In the genomic region with DNA sequence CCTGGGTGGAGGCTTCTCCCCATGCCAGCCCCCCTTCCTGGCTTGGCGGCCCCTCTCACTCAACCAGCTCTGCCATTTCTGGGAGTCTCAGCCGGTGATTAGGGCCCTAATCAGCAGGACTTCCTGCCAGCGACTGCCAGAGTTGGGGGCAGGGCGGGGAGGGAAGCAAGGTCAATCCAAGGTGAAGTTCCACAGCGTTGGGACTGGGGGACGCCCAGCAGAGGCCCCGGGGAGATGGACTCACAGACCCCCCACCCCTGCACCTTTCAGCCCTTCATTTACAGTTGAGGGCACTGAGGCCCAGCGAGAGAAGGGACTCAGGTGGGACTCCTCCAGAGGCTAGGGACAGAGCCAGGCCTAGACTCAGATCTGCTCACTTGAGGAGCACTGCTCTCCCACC, we compare ENCODE assay signal across 17 cellular contexts.
A peak's percentile ranks its signal among the peaks of the same experiment; 100 is the strongest.
DNase-seq lines count a peak whose midpoint lies in the region; ATAC-seq and TF ChIP-seq lines count a peak whose summit lies in the region.
"Had no signal": no experiment of that assay in that cellular context is flagged by ENCODE, and none has a peak within 500 bp of the region (broad histone marks: within the 10 kb centered on the region; RNA-seq: fewer than 3 reads in every experiment).

No MANE protein-coding gene starts in this region.

- H4K20me1 ChIP-seq in IMR-90 (ENCODE audit: insufficient read depth, low read length), result peaks cover 28% of the 10 kb centered on the region

- H3K4me3 ChIP-seq in IMR-90 (ENCODE audit: insufficient read depth, low read depth, low read length) (no peak overlapping the region), coronary artery (peak overlapping the region; percentile 99), right lobe of liver (peak overlapping the region in 2 of 3 donors; percentile 9 to 16), stomach (peak overlapping the region; percentile 55 to 67 (median 61))
- no peak overlapping the region for H3K4me3 ChIP-seq in effector memory CD4-positive, alpha-beta T cell (ENCODE audit: insufficient read depth, low read depth, low read length, poor library complexity, severe bottlenecking)
- no peak overlapping the region for H3K4me3 ChIP-seq in CD8-positive, alpha-beta memory T cell (ENCODE audit: low read length)

- H3K4ac ChIP-seq in IMR-90 (ENCODE audit: low read depth, low read length), result peak overlapping the region; percentile 97

- H3K9me3 Mint-ChIP-seq in CD8-positive, alpha-beta memory T cell, result no peaks in the 10 kb centered on the region
- H3K9me3 Mint-ChIP-seq: activated T-cell treated with anti-CD3 and anti-CD28 coated beads, Interleukin-2, amount 50 U/mL, for 4 hours had no signal

- H3K23ac ChIP-seq in IMR-90 (ENCODE audit: low read depth, low read length), result peak overlapping the region; percentile 75; the same call in 1 of the 2 replicates

- peaks cover 12 to 20% of the 10 kb centered on the region in 2 donors for H3K27me3 Mint-ChIP-seq in CD8-positive, alpha-beta memory T cell

- H2BK120ac ChIP-seq in IMR-90 (ENCODE audit: low read depth, low read length), result peak overlapping the region; percentile 59

- TF ChIP-seq RAD21 in IMR-90 (IDR thresholded peaks at IDR 0.05; ENCODE audit: low read length), result no peak

- no peak overlapping the region for H3K4me3 Mint-ChIP-seq in CD8-positive, alpha-beta memory T cell
- H3K4me3 Mint-ChIP-seq: activated T-cell treated with anti-CD3 and anti-CD28 coated beads, Interleukin-2, amount 50 U/mL, for 4 hours had no signal

- H2BK15ac ChIP-seq in IMR-90 (ENCODE audit: low read depth, low read length), result peak overlapping the region; percentile 41; the same call in 1 of the 3 replicates

- peak overlapping the region; percentile 38; the same call in 1 of the 2 replicates for H3K9ac ChIP-seq in IMR-90 (ENCODE audit: low read depth, low read length)

- H3K9me1 ChIP-seq in IMR-90 (ENCODE audit: insufficient read depth, low read length), result peaks cover 66% of the 10 kb centered on the region

- peak overlapping the region; percentile 62 for H2BK20ac ChIP-seq in IMR-90 (ENCODE audit: low read depth, low read length)

- intact Hi-C loops in IMR-90 (cut with micrococcal nuclease), result no loop called here
- intact Hi-C loops in right lobe of liver (cut with DNase I), result loop anchor here in 1 of 2 donors (10.0 kb wide), 1 partner anchor 47 kb away; no protein-coding TSS in a partner anchor
- intact Hi-C loops in stomach (cut with DNase I; ENCODE audit: low total_unique reads), result no loop called here

- H4K5ac ChIP-seq in IMR-90 (ENCODE audit: low read depth, low read length), result peak overlapping the region; percentile 50; the same call in 1 of the 2 replicates

- no peaks in the 10 kb centered on the region for H3K36me3 Mint-ChIP-seq in CD8-positive, alpha-beta memory T cell

- no CpG with 5 or more reads among the region's 8 CpGs for WGBS in IMR-90 (ENCODE audit: extremely low coverage in 2 of 2, insufficient read length in 1 of 2), 2 experiments
- 10% methylated on average over 2 of the region's 8 CpGs for WGBS in right lobe of liver (ENCODE audit: insufficient coverage, low coverage, low lambda C conversion rate, missing lambda C conversion rate)
- 18 to 37% (median 24%) methylated on average over 4 to 8 of the region's 8 CpGs for WGBS in stomach, 5 donors

- H3K4me1 Mint-ChIP-seq in CD8-positive, alpha-beta memory T cell, result no peaks in the 10 kb centered on the region

- no TSS peak for BruUV-seq in IMR-90 (replicated peaks; lab: Mats Ljungman, UMichigan)

- H3K27ac ChIP-seq in IMR-90 (ENCODE audit: insufficient read depth, low read length) (peak overlapping the region; percentile 84), coronary artery (peak overlapping the region; percentile 93 to 99), right lobe of liver (peak overlapping the region; percentile 50 to 89 (median 66)), stomach (peak overlapping the region; percentile 47 to 92 (median 92))
- no peak overlapping the region for H3K27ac ChIP-seq in effector memory CD4-positive, alpha-beta T cell (ENCODE audit: insufficient read depth, low read length, poor library complexity, severe bottlenecking)
- no peak overlapping the region for H3K27ac ChIP-seq in CD8-positive, alpha-beta memory T cell (ENCODE audit: low read depth, low read length)
- H3K27ac ChIP-seq: foreskin keratinocyte, VCaP had no signal

- peak overlapping the region; percentile 39 for H2AFZ ChIP-seq in IMR-90 (replicated peaks; ENCODE audit: low read length, poor library complexity)

- H3K36me3 ChIP-seq in IMR-90 (ENCODE audit: control insufficient read depth, insufficient read depth, low read length) (peaks cover 2% of the 10 kb centered on the region; the same call in 1 of the 2 replicates), right lobe of liver (no peaks in the 10 kb centered on the region), stomach (peaks cover 0 to 9% (median 0%) of the 10 kb centered on the region in 4 donors)
- H3K36me3 ChIP-seq in effector memory CD4-positive, alpha-beta T cell (ENCODE audit: control insufficient read depth, insufficient read depth, low read length), result no peaks in the 10 kb centered on the region
- no peaks in the 10 kb centered on the region for H3K36me3 ChIP-seq in CD8-positive, alpha-beta memory T cell (ENCODE audit: insufficient read depth, low read length)

- TF ChIP-seq POLR2A in IMR-90 (IDR thresholded peaks at IDR 0.05; ENCODE audit: low read depth, low read length) (no peak), right lobe of liver (IDR thresholded peaks at IDR 0.05) (no peak), stomach (IDR thresholded peaks at IDR 0.05) (no peak)

- H3K4me2 ChIP-seq in IMR-90 (ENCODE audit: low read depth, low read length), result no peak overlapping the region; the same call in 1 of the 2 replicates

- H3K56ac ChIP-seq in IMR-90 (ENCODE audit: extremely low read depth, insufficient read depth, low read length), result no peak overlapping the region

- H3K14ac ChIP-seq in IMR-90 (replicated peaks; ENCODE audit: low read depth, low read length), result peak overlapping the region; percentile 85

- DNase-seq in IMR-90, result no peak
- no peak for DNase-seq in coronary artery (ENCODE audit: low spot score)
- DNase-seq in right lobe of liver, result peak in 2 of 3 donors; percentile 62
- peak; percentile 47 for DNase-seq in stomach
- no peak for DNase-seq in effector memory CD4-positive, alpha-beta T cell
- no peak for DNase-seq in CD8-positive, alpha-beta memory T cell
- DNase-seq: activated T-cell treated with anti-CD3 and anti-CD28 coated beads, Interleukin-2, amount 50 U/mL, for 4 hours; central memory CD4-positive, alpha-beta T cell; foreskin keratinocyte; GOT3; KBM-7; NCI-H2029; PC-3; stimulated activated CD4-positive, alpha-beta T cell treated with anti-CD3 and anti-CD28 coated beads, Interleukin-12 subunit alpha, Interleukin-12 subunit beta, amount 100 ng/mL, for 4 hours had no signal

- H3K4me1 ChIP-seq in IMR-90 (ENCODE audit: control insufficient read depth, insufficient read depth, low read length) (peaks cover 66% of the 10 kb centered on the region), right lobe of liver (peaks cover 0 to 99% (median 46%) of the 10 kb centered on the region in 4 donors), stomach (peaks cover 55 to 98% (median 89%) of the 10 kb centered on the region in 4 donors)
- no peaks in the 10 kb centered on the region for H3K4me1 ChIP-seq in effector memory CD4-positive, alpha-beta T cell (ENCODE audit: control insufficient read depth, insufficient read depth, low read length, poor library complexity, severe bottlenecking)
- H3K4me1 ChIP-seq in CD8-positive, alpha-beta memory T cell (ENCODE audit: insufficient read depth, low read length), result no peaks in the 10 kb centered on the region

- H3K9me3 ChIP-seq in IMR-90 (ENCODE audit: control insufficient read depth, insufficient read depth, low read length), result no peaks in the 10 kb centered on the region
- H3K9me3 ChIP-seq in right lobe of liver, result no peaks in the 10 kb centered on the region
- H3K9me3 ChIP-seq in stomach, result no peaks in the 10 kb centered on the region
- H3K9me3 ChIP-seq in effector memory CD4-positive, alpha-beta T cell (ENCODE audit: control insufficient read depth, low read length), result no peaks in the 10 kb centered on the region
- H3K9me3 ChIP-seq in CD8-positive, alpha-beta memory T cell (ENCODE audit: low read length), result no peaks in the 10 kb centered on the region

- POLR2A ChIA-PET in IMR-90 (lab: Charles Lee; ENCODE audit: unreplicated experiment), result no interaction called here
- POLR2A ChIA-PET in CD8-positive, alpha-beta memory T cell (lab: Charles Lee), result no interaction called here

- no peak overlapping the region for H3K27ac Mint-ChIP-seq in CD8-positive, alpha-beta memory T cell

- peak overlapping the region; percentile 96 for H2BK5ac ChIP-seq in IMR-90 (ENCODE audit: low read depth, low read length, poor library complexity, severe bottlenecking)

- in situ Hi-C loops in IMR-90 (cut with MboI; ENCODE audit: low sequenced_read_pairs), result no loop called here

- H4K91ac ChIP-seq in IMR-90 (ENCODE audit: insufficient read depth, low read depth, low read length), result peak overlapping the region; percentile 94

- peak overlapping the region; percentile 19; the same call in 1 of the 2 replicates for H3K18ac ChIP-seq in IMR-90 (ENCODE audit: low read depth, low read length)

- peak overlapping the region; percentile 46 to 89; a peak in 3 of 4 replicates for H4K8ac ChIP-seq in IMR-90 (ENCODE audit: low read depth in 2 of 2, low read length in 2 of 2)

- no peak for TF ChIP-seq EP300 in stomach (IDR thresholded peaks at IDR 0.05)

- TF ChIP-seq CTCF in IMR-90 (conservative IDR thresholded peaks at IDR 0.05; ENCODE audit: low read depth, low read length) (no peak), coronary artery (IDR thresholded peaks at IDR 0.05) (no peak), right lobe of liver (IDR thresholded peaks at IDR 0.05) (no peak), stomach (IDR thresholded peaks at IDR 0.05) (no peak)

- H3K27me3 ChIP-seq in IMR-90 (ENCODE audit: control insufficient read depth, insufficient read depth, low read length) (no peaks in the 10 kb centered on the region), right lobe of liver (no peaks in the 10 kb centered on the region), stomach (no peaks in the 10 kb centered on the region)
- H3K27me3 ChIP-seq in effector memory CD4-positive, alpha-beta T cell (replicated peaks; ENCODE audit: control insufficient read depth, insufficient read depth, low read length, poor library complexity, severe bottlenecking), result peaks cover 7% of the 10 kb centered on the region
- H3K27me3 ChIP-seq in CD8-positive, alpha-beta memory T cell (ENCODE audit: insufficient read depth, low read length, poor library complexity, severe bottlenecking), result no peaks in the 10 kb centered on the region
- H3K27me3 ChIP-seq: foreskin keratinocyte had no signal

- H2AK9ac ChIP-seq in IMR-90 (replicated peaks; ENCODE audit: low read depth, low read length, poor library complexity), result peak overlapping the region; percentile 68

- peaks cover 18 to 92% of the 10 kb centered on the region in 2 experiments for H3K79me1 ChIP-seq in IMR-90 (ENCODE audit: low read depth in 1 of 2, low read length in 2 of 2)

- CTCF ChIA-PET in IMR-90 (lab: Yijun Ruan, JAX), result no interaction called here
- CTCF ChIA-PET in CD8-positive, alpha-beta memory T cell (lab: Charles Lee), result no interaction called here

- H2AK5ac ChIP-seq in IMR-90 (ENCODE audit: low read depth, low read length), result peak overlapping the region; percentile 85

- ATAC-seq in IMR-90 (ENCODE audit: low read depth) (no peak), right lobe of liver (peak; percentile 3 to 27 (median 10)), GM18907 (IDR thresholded peaks at IDR 0.05; ENCODE audit: unreplicated experiment) (no peak), HG03354 (IDR thresholded peaks at IDR 0.05; ENCODE audit: poor library complexity, severe bottlenecking, unreplicated experiment) (no peak)
- ATAC-seq: activated T-cell treated with anti-CD3 and anti-CD28 coated beads, Interleukin-2, amount 50 U/mL, for 4 hours; foreskin keratinocyte; PC-3 had no signal

- dilution Hi-C loops in IMR-90 (cut with HindIII; ENCODE audit: low sequenced_read_pairs, unreplicated experiment), result no loop called here

Comparison
In these comparisons a context has a peak if more than half of its experiments do, and no peak if none do; other contexts are left out.
1. ATAC-seq: peak in right lobe of liver (4 of 4); none in IMR-90 (single experiment), GM18907 (single experiment) and HG03354 (single experiment).
2. DNase-seq: peak in right lobe of liver (2 of 3) and stomach (single experiment); none in IMR-90 (single experiment), coronary artery (single experiment), effector memory CD4-positive, alpha-beta T cell (0 of 3) and CD8-positive, alpha-beta memory T cell (0 of 5).
3. H3K27ac ChIP-seq: peak in IMR-90 (single experiment), coronary artery (2 of 2), right lobe of liver (3 of 3) and stomach (5 of 5); none in effector memory CD4-positive, alpha-beta T cell (single experiment) and CD8-positive, alpha-beta memory T cell (single experiment).
4. H3K4me3 ChIP-seq: peak in coronary artery (single experiment), right lobe of liver (2 of 3) and stomach (4 of 4); none in IMR-90 (single experiment), effector memory CD4-positive, alpha-beta T cell (single experiment) and CD8-positive, alpha-beta memory T cell (single experiment).